Comparison of ENCODE assay signal across 29 cellular contexts in the genomic region with DNA sequence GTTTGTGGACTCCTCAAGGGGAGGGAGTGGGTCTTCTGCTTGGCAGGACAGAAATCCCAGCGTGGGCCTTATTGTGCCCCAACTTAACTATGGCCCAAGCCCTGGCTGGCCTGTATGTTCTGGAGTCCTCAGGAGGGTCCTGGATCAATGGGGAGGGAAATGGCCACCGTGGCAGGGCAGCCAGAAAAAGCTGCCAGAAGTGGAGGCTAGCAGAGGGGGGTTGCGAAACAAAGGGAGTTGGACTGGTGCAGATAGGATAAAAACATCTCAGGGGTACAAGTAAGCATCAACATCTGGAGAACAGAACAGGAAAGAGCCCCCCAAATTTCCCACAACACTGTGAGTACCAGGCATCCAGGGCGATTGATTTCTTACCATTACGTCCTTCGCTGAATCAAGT. TPM values are rescaled to one million over a fixed set of nuclear protein-coding genes. Genes with fewer than 3 reads are reported as not detected.
"Had no signal": no experiment of that assay in that cellular context is flagged by ENCODE, and none has a peak within 500 bp of the region (broad histone marks: within the 10 kb centered on the region; RNA-seq: fewer than 3 reads in every experiment).

No MANE protein-coding gene starts in this region.

- H3K27me3 ChIP-seq: heart left ventricle, left lung, right atrium auricular region, stomach, testis, thyroid gland, transverse colon, upper lobe of left lung, vagina had no signal

- H3K36me3 ChIP-seq: heart left ventricle, left lung, right atrium auricular region, stomach, thyroid gland, transverse colon, upper lobe of left lung, vagina had no signal

- DNase-seq: heart left ventricle; left colon; left lung; midbrain; mucosa of descending colon; naive thymus-derived CD4-positive, alpha-beta T cell; nucleus accumbens; stimulated activated CD4-positive, alpha-beta T cell treated with anti-CD3 and anti-CD28 coated beads, Interleukin-12 subunit alpha, Interleukin-12 subunit beta, amount 100 ng/mL, for 4 hours; stimulated activated CD4-positive, alpha-beta T cell treated with anti-CD3 and anti-CD28 coated beads, Interleukin-15, amount 100 ng/mL, for 24 hours; stimulated activated CD4-positive, alpha-beta T cell treated with anti-CD3 and anti-CD28 coated beads, Interleukin-2, amount 100 ng/mL, for 24 hours; stimulated activated CD4-positive, alpha-beta T cell treated with anti-CD3 and anti-CD28 coated beads, Interleukin-4, amount 100 ng/mL, for 1 hour; stimulated activated naive B cell treated with anti-CD40 and anti-IgM and Interleukin-4, amounts not matched to agents 10 μg/mL and 1 μg/mL and 100 μg/mL, for 72 hours; stimulated activated naive CD8-positive, alpha-beta T cell treated with anti-CD3 and anti-CD28 coated beads, Interleukin-15, Interleukin-2, amounts not matched to agents 100 U/mL and 50 U/mL, for 24 hours; stomach; testis; thyroid gland; transverse colon; upper lobe of left lung had no signal

- H3K9me3 ChIP-seq: heart left ventricle, left lung, mucosa of descending colon, right atrium auricular region, stomach, testis, thyroid gland, transverse colon, upper lobe of left lung, vagina had no signal

- ATAC-seq: heart left ventricle; left colon; left lung; mucosa of descending colon; naive thymus-derived CD4-positive, alpha-beta T cell; natural killer cell treated with Interleukin-12 subunit alpha and Interleukin-12 subunit beta and Interleukin-15 and Interleukin-18, amount 100 ng/mL, for 72 hours; sciatic nerve; stimulated activated naive B cell treated with anti-CD40 and anti-IgM and Interleukin-4, amounts not matched to agents 10 μg/mL and 1 μg/mL and 100 μg/mL, for 72 hours; stimulated activated naive CD8-positive, alpha-beta T cell treated with anti-CD3 and anti-CD28 coated beads, Interleukin-15, Interleukin-2, amounts not matched to agents 100 U/mL and 50 U/mL, for 24 hours had no signal

- H3K4me3 ChIP-seq: heart left ventricle, left lung, mucosa of descending colon, right atrium auricular region, skin epidermis, stomach, testis, thyroid gland, transverse colon, upper lobe of left lung, vagina had no signal

- H3K4me1 ChIP-seq: left lung, right atrium auricular region, stomach, testis, thyroid gland, upper lobe of left lung, vagina had no signal

- H3K27ac ChIP-seq: heart left ventricle, left lung, right atrium auricular region, skin epidermis, stomach, testis, thyroid gland, transverse colon, upper lobe of left lung, vagina had no signal

RNA-seq across cellular contexts. Expression of a gene that starts 3.7 kb away (rescaled TPM):
- total RNA-seq: heart left ventricle; left colon; left lung; lower leg skin; lung microvascular endothelial cell; mesenteric fat pad; mucosa of descending colon; naive thymus-derived CD4-positive, alpha-beta T cell; natural killer cell treated with Interleukin-12 subunit alpha and Interleukin-12 subunit beta and Interleukin-15 and Interleukin-18, amount 100 ng/mL, for 72 hours; osteocyte; pulmonary artery endothelial cell; renal cortical epithelial cell; right atrium auricular region; sciatic nerve; stomach; testis; thyroid gland; transverse colon; vagina had no signal
